9 cellular contexts compared by ENCODE assay signal in genomic region chr4:1767770-1768366, GRCh38. TPM values are rescaled to one million over a fixed set of nuclear protein-coding genes. Genes with fewer than 3 reads are reported as not detected.
A peak's percentile ranks its signal among the peaks of the same experiment; 100 is the strongest.
DNase-seq lines count a peak whose midpoint lies in the region; ATAC-seq, FAIRE-seq and TF ChIP-seq lines count a peak whose summit lies in the region.
"Had no signal": no experiment of that assay in that cellular context is flagged by ENCODE, and none has a peak within 500 bp of the region (broad histone marks: within the 10 kb centered on the region; RNA-seq: fewer than 3 reads in every experiment).

No MANE protein-coding gene starts in this region.

- no peaks in the 10 kb centered on the region for H3K36me3 Mint-ChIP-seq in activated CD4-positive, alpha-beta T cell treated with anti-CD3 and anti-CD28 coated beads, Interleukin-2, amount 10 ng/mL, durations not matched to agents 24 days and 14 days (ENCODE audit: low read depth)

- H3K9me3 ChIP-seq in body of pancreas = no peaks in the 10 kb centered on the region
- H3K9me3 ChIP-seq in HepG2 (ENCODE audit: low read length) = no peaks in the 10 kb centered on the region
- H3K9me3 ChIP-seq: thoracic aorta had no signal

- no peaks in the 10 kb centered on the region for H3K79me2 ChIP-seq in HepG2 (ENCODE audit: insufficient read depth, low read length)

- H3K27me3 Mint-ChIP-seq in activated CD4-positive, alpha-beta T cell treated with anti-CD3 and anti-CD28 coated beads, Interleukin-2, amount 10 ng/mL, durations not matched to agents 24 days and 14 days = peaks cover 22% of the 10 kb centered on the region

- peak overlapping the region; percentile 94 for H3K4me2 ChIP-seq in HepG2 (ENCODE audit: low read depth, low read length)

- H3K27ac ChIP-seq in body of pancreas = peak overlapping the region; percentile 81 to 93 (median 90)
- H3K27ac ChIP-seq in HepG2 (ENCODE audit: extremely low read length, insufficient read depth, low read length) = peak overlapping the region; percentile 83
- H3K27ac ChIP-seq: thoracic aorta had no signal

- FAIRE-seq in HepG2 (lab: Jason Lieb, UNC) = no peak

- H3K4me3 ChIP-seq in body of pancreas (no peak overlapping the region), HepG2 (replicated peaks in 1 of 3; ENCODE audit: insufficient read depth in 1 of 3, low read depth in 2 of 3, low read length in 3 of 3) (peak overlapping the region; percentile 51 to 67 (median 59))

- H3K27ac Mint-ChIP-seq in activated CD4-positive, alpha-beta T cell treated with anti-CD3 and anti-CD28 coated beads, Interleukin-2, amount 10 ng/mL, durations not matched to agents 24 days and 14 days = no peak overlapping the region

- CTCF ChIA-PET in HepG2 (lab: Yijun Ruan, JAX; ENCODE audit: low intra/inter-chr PET ratio, low total read pairs) = interaction anchor here (1.3 to 1.8 kb wide), 2 partner anchors 21 to 42 kb away, joined by 5 read pairs; no protein-coding TSS in a partner anchor

- H2AFZ ChIP-seq in HepG2 (ENCODE audit: low read length) = no peak overlapping the region

- ATAC-seq in body of pancreas = peak; percentile 34
- ATAC-seq in HepG2 = peak; percentile 20
- ATAC-seq in HG03045 (IDR thresholded peaks at IDR 0.05; ENCODE audit: unreplicated experiment) = no peak
- ATAC-seq in GM19463 (IDR thresholded peaks at IDR 0.05; ENCODE audit: unreplicated experiment) = no peak

- H3K27me3 ChIP-seq in body of pancreas (no peaks in the 10 kb centered on the region), HepG2 (ENCODE audit: control insufficient read depth in 1 of 2, insufficient read depth in 2 of 2, low read length in 2 of 2) (no peaks in the 10 kb centered on the region)

- 19 to 51% methylated on average over 10 to 23 of the region's 32 CpGs for WGBS in body of pancreas, 2 donors
- WGBS in HepG2 (ENCODE audit: low lambda C conversion rate) = 0% methylated on average over 7 of the region's 32 CpGs

- TF ChIP-seq POLR2A in body of pancreas (IDR thresholded peaks at IDR 0.05) = no peak
- TF ChIP-seq POLR2A in HepG2 (IDR thresholded peaks at IDR 0.05; ENCODE audit: insufficient read depth in 1 of 2, low read depth in 2 of 2, low read length in 2 of 2) = no peak

- H3K4me3 Mint-ChIP-seq in activated CD4-positive, alpha-beta T cell treated with anti-CD3 and anti-CD28 coated beads, Interleukin-2, amount 10 ng/mL, durations not matched to agents 24 days and 14 days = peak overlapping the region; percentile 79

- H3K9me3 Mint-ChIP-seq in activated CD4-positive, alpha-beta T cell treated with anti-CD3 and anti-CD28 coated beads, Interleukin-2, amount 10 ng/mL, durations not matched to agents 24 days and 14 days = no peaks in the 10 kb centered on the region

- TF ChIP-seq EP300 in HepG2 (IDR thresholded peaks at IDR 0.05; ENCODE audit: low read depth in 2 of 2, low read length in 2 of 2) (no peak), HepG2 (CRISPR knock-in tag; IDR thresholded peaks at IDR 0.05; ENCODE audit: borderline replicate concordance) (peak; percentile 29; the same call in 1 of the 2 replicates)

- in situ Hi-C loops in HepG2 (cut with HindIII; ENCODE audit: extremely low pct_ligation_motif_present, low pct_unique_long_range_greater_than_20kb) = no loop called here

- no peak; the same call in 1 of the 2 replicates for TF ChIP-seq RAD21 in HepG2 (CRISPR knock-in tag; IDR thresholded peaks at IDR 0.05)

- H3K4me1 Mint-ChIP-seq in activated CD4-positive, alpha-beta T cell treated with anti-CD3 and anti-CD28 coated beads, Interleukin-2, amount 10 ng/mL, durations not matched to agents 24 days and 14 days = peaks cover 4% of the 10 kb centered on the region

- POLR2A ChIA-PET in HepG2 (lab: Yijun Ruan, JAX) = interaction anchor here (0.6 to 34.3 kb wide), 10 partner anchors 8 to 103 kb away, joined by 3 to 1258 read pairs (median 10); partner anchors contain the start of genes FGFR3 and NSD2

- intact Hi-C loops in activated CD4-positive, alpha-beta T cell treated with anti-CD3 and anti-CD28 coated beads, Interleukin-2, amount 10 ng/mL, durations not matched to agents 24 days and 14 days (cut with micrococcal nuclease) = no loop called here
- intact Hi-C loops in body of pancreas (cut with DNase I) (no loop called here), HepG2 (cut with micrococcal nuclease; ENCODE audit: unreplicated experiment) (loop anchor here (2.0 kb wide), 2 partner anchors 15 to 21 kb away; no protein-coding TSS in a partner anchor)

- DNase-seq in activated CD4-positive, alpha-beta T cell treated with anti-CD3 and anti-CD28 coated beads, Interleukin-2, amount 10 ng/mL, durations not matched to agents 24 days and 14 days = peak; percentile 83
- DNase-seq in activated CD4-positive, alpha-beta T cell treated with anti-CD3 and anti-CD28 coated beads for 1 hour = no peak
- DNase-seq in NAMALWA (ENCODE audit: low spot score) = peak; percentile 52
- peak; percentile 60 to 65 (median 64) for DNase-seq in body of pancreas
- peak; percentile 76 for DNase-seq in HepG2 (ENCODE audit: low spot score)
- DNase-seq in superior temporal gyrus (ENCODE audit: extremely low spot score) = no peak

- H3K36me3 ChIP-seq in body of pancreas (replicated peaks in 1 of 2; ENCODE audit: insufficient read depth in 1 of 2, low read depth in 2 of 2) = no peaks in the 10 kb centered on the region
- no peaks in the 10 kb centered on the region for H3K36me3 ChIP-seq in HepG2 (replicated peaks in 1 of 2; ENCODE audit: control insufficient read depth in 1 of 2, insufficient read depth in 2 of 2, low read length in 2 of 2)
- H3K36me3 ChIP-seq: thoracic aorta had no signal

- no peaks in the 10 kb centered on the region for H4K20me1 ChIP-seq in HepG2 (ENCODE audit: insufficient read depth, low read length)

- peak in 5 of 7 experiments; percentile 13 to 32 (median 26) for TF ChIP-seq CTCF in body of pancreas (IDR thresholded peaks at IDR 0.05)
- TF ChIP-seq CTCF in HepG2 (CRISPR knock-in tag; IDR thresholded peaks at IDR 0.05) = peak; percentile 71

- peak overlapping the region; percentile 72 for H3K9ac ChIP-seq in HepG2 (ENCODE audit: insufficient read depth, low read depth, low read length)

- no TSS peak for BruUV-seq in HepG2 (replicated peaks; lab: Mats Ljungman, UMichigan)

- H3K4me1 ChIP-seq in body of pancreas (peaks cover 82% of the 10 kb centered on the region), HepG2 (ENCODE audit: insufficient read depth, low read length) (peaks cover 83% of the 10 kb centered on the region)

RNA-seq across cellular contexts. Expression of gene FGFR3, which starts 25.2 kb away (rescaled TPM):
- total RNA-seq in activated CD4-positive, alpha-beta T cell treated with anti-CD3 and anti-CD28 coated beads, Interleukin-2, amount 10 ng/mL, durations not matched to agents 24 days and 14 days = 0.30 and 0.38 TPM in 2 replicates
- total RNA-seq in body of pancreas (100 to 1,000 TPM; 114 to 196 TPM), HepG2 (2016; rRNA removed; fragmentation: Illumina TruSeq; extraction: Trizol) (40.2 and 103 TPM in 2 replicates)
- 18.3 and 22.4 TPM in 2 replicates for total RNA-seq in HepG2 (2016; cell fraction: cytosol; rRNA removed; fragmentation: Illumina TruSeq; extraction: Trizol; ENCODE audit: low read depth)
- total RNA-seq in HepG2 (2016; cell fraction: insoluble cytoplasmic fraction; rRNA removed; fragmentation: Illumina TruSeq; extraction: Trizol) = 38.7 and 106 TPM in 2 replicates
- 39.4 and 45.4 TPM in 2 replicates for total RNA-seq in HepG2 (2016; cell fraction: membrane; rRNA removed; fragmentation: Illumina TruSeq; extraction: Trizol)
- total RNA-seq in HepG2 (2016; cell fraction: nucleus; rRNA removed; fragmentation: Illumina TruSeq; extraction: Trizol) = 114 and 144 TPM in 2 replicates
- 109 and 159 TPM in 2 replicates for polyA plus RNA-seq in HepG2 (2011; rRNA removed)
- 87.8 and 132 TPM in 2 replicates for polyA plus RNA-seq in HepG2 (2011; cell fraction: cytosol; rRNA removed)
- 914 and 1,354 TPM in 2 replicates for polyA plus RNA-seq in HepG2 (2011; cell fraction: nucleus; rRNA removed)
- polyA plus RNA-seq in HepG2 (2012) = 127 and 140 TPM in 2 replicates
- polyA plus RNA-seq in HepG2 (2016; cell fraction: cytosol; fragmentation: Illumina TruSeq; extraction: Trizol; ENCODE audit: low read depth) = 6.7 and 7.6 TPM in 2 replicates
- 36.5 and 42.1 TPM in 2 replicates for polyA plus RNA-seq in HepG2 (2016; cell fraction: insoluble cytoplasmic fraction; fragmentation: Illumina TruSeq; extraction: Trizol; ENCODE audit: low read depth)
- polyA plus RNA-seq in HepG2 (2016; cell fraction: membrane; fragmentation: Illumina TruSeq; extraction: Trizol; ENCODE audit: low read depth) = 24.3 and 24.6 TPM in 2 replicates
- 393 and 407 TPM in 2 replicates for polyA plus RNA-seq in HepG2 (2016; cell fraction: nucleus; fragmentation: Illumina TruSeq; extraction: Trizol; ENCODE audit: insufficient read depth, low read depth)
- 7.3 and 222 TPM in 2 replicates for polyA minus RNA-seq in HepG2 (2011; rRNA and poly(A)+ RNA removed; ENCODE audit: low replicate concordance)
- 97.8 and 100 TPM in 2 replicates for polyA minus RNA-seq in HepG2 (2011; cell fraction: cytosol; rRNA and poly(A)+ RNA removed)
- polyA minus RNA-seq in HepG2 (2011; cell fraction: nucleus; rRNA and poly(A)+ RNA removed) = 130 and 153 TPM in 2 replicates

RNA-seq across cellular contexts. Expression of gene TACC3, which starts 46.5 kb away (rescaled TPM):
- total RNA-seq in activated CD4-positive, alpha-beta T cell treated with anti-CD3 and anti-CD28 coated beads, Interleukin-2, amount 10 ng/mL, durations not matched to agents 24 days and 14 days = 134 and 142 TPM in 2 replicates
- total RNA-seq in body of pancreas (1 to 10 TPM; 5.7 to 8.9 TPM), HepG2 (2016; rRNA removed; fragmentation: Illumina TruSeq; extraction: Trizol) (21.2 and 35.4 TPM in 2 replicates)
- 9.8 and 10.0 TPM in 2 replicates for total RNA-seq in HepG2 (2016; cell fraction: cytosol; rRNA removed; fragmentation: Illumina TruSeq; extraction: Trizol; ENCODE audit: low read depth)
- total RNA-seq in HepG2 (2016; cell fraction: insoluble cytoplasmic fraction; rRNA removed; fragmentation: Illumina TruSeq; extraction: Trizol) = 23.8 and 32.4 TPM in 2 replicates
- 15.9 and 17.1 TPM in 2 replicates for total RNA-seq in HepG2 (2016; cell fraction: membrane; rRNA removed; fragmentation: Illumina TruSeq; extraction: Trizol)
- 24.3 and 29.3 TPM in 2 replicates for total RNA-seq in HepG2 (2016; cell fraction: nucleus; rRNA removed; fragmentation: Illumina TruSeq; extraction: Trizol)
- 15.7 and 20.3 TPM in 2 replicates for polyA plus RNA-seq in HepG2 (2011; rRNA removed)
- 8.7 and 16.8 TPM in 2 replicates for polyA plus RNA-seq in HepG2 (2011; cell fraction: cytosol; rRNA removed)
- 68.2 and 101 TPM in 2 replicates for polyA plus RNA-seq in HepG2 (2011; cell fraction: nucleus; rRNA removed)
- polyA plus RNA-seq in HepG2 (2012) = 16.3 and 27.3 TPM in 2 replicates
- polyA plus RNA-seq in HepG2 (2016; cell fraction: cytosol; fragmentation: Illumina TruSeq; extraction: Trizol; ENCODE audit: low read depth) = 5.5 and 6.4 TPM in 2 replicates
- 59.5 and 79.8 TPM in 2 replicates for polyA plus RNA-seq in HepG2 (2016; cell fraction: insoluble cytoplasmic fraction; fragmentation: Illumina TruSeq; extraction: Trizol; ENCODE audit: low read depth)
- 10.8 and 13.8 TPM in 2 replicates for polyA plus RNA-seq in HepG2 (2016; cell fraction: membrane; fragmentation: Illumina TruSeq; extraction: Trizol; ENCODE audit: low read depth)
- polyA plus RNA-seq in HepG2 (2016; cell fraction: nucleus; fragmentation: Illumina TruSeq; extraction: Trizol; ENCODE audit: insufficient read depth, low read depth) = 133 and 138 TPM in 2 replicates
- polyA minus RNA-seq in HepG2 (2011; rRNA and poly(A)+ RNA removed; ENCODE audit: low replicate concordance) = 12.7 and 22.2 TPM in 2 replicates
- 7.4 and 8.9 TPM in 2 replicates for polyA minus RNA-seq in HepG2 (2011; cell fraction: cytosol; rRNA and poly(A)+ RNA removed)
- polyA minus RNA-seq in HepG2 (2011; cell fraction: nucleus; rRNA and poly(A)+ RNA removed) = 10.9 and 13.8 TPM in 2 replicates

RNA-seq across cellular contexts. Expression of gene TMEM129, which starts 46.7 kb away (rescaled TPM):
- total RNA-seq in activated CD4-positive, alpha-beta T cell treated with anti-CD3 and anti-CD28 coated beads, Interleukin-2, amount 10 ng/mL, durations not matched to agents 24 days and 14 days = 26.6 and 27.8 TPM in 2 replicates
- total RNA-seq in body of pancreas (10 to 100 TPM; 26.7 to 53.1 TPM), HepG2 (2016; rRNA removed; fragmentation: Illumina TruSeq; extraction: Trizol) (15.5 and 25.8 TPM in 2 replicates)
- total RNA-seq in HepG2 (2016; cell fraction: cytosol; rRNA removed; fragmentation: Illumina TruSeq; extraction: Trizol; ENCODE audit: low read depth) = 9.2 and 12.7 TPM in 2 replicates
- 14.4 and 26.2 TPM in 2 replicates for total RNA-seq in HepG2 (2016; cell fraction: insoluble cytoplasmic fraction; rRNA removed; fragmentation: Illumina TruSeq; extraction: Trizol)
- 28.5 and 34.5 TPM in 2 replicates for total RNA-seq in HepG2 (2016; cell fraction: membrane; rRNA removed; fragmentation: Illumina TruSeq; extraction: Trizol)
- total RNA-seq in HepG2 (2016; cell fraction: nucleus; rRNA removed; fragmentation: Illumina TruSeq; extraction: Trizol) = 20.4 and 23.0 TPM in 2 replicates
- polyA plus RNA-seq in HepG2 (2011; rRNA removed) = 19.0 and 36.1 TPM in 2 replicates
- polyA plus RNA-seq in HepG2 (2011; cell fraction: cytosol; rRNA removed) = 18.9 and 32.3 TPM in 2 replicates
- polyA plus RNA-seq in HepG2 (2011; cell fraction: nucleus; rRNA removed) = 79.1 and 84.6 TPM in 2 replicates
- 16.1 and 20.7 TPM in 2 replicates for polyA plus RNA-seq in HepG2 (2012)
- polyA plus RNA-seq in HepG2 (2016; cell fraction: cytosol; fragmentation: Illumina TruSeq; extraction: Trizol; ENCODE audit: low read depth) = 9.4 and 10.4 TPM in 2 replicates
- 14.1 and 16.2 TPM in 2 replicates for polyA plus RNA-seq in HepG2 (2016; cell fraction: insoluble cytoplasmic fraction; fragmentation: Illumina TruSeq; extraction: Trizol; ENCODE audit: low read depth)
- polyA plus RNA-seq in HepG2 (2016; cell fraction: membrane; fragmentation: Illumina TruSeq; extraction: Trizol; ENCODE audit: low read depth) = 21.6 and 23.3 TPM in 2 replicates
- polyA plus RNA-seq in HepG2 (2016; cell fraction: nucleus; fragmentation: Illumina TruSeq; extraction: Trizol; ENCODE audit: insufficient read depth, low read depth) = 36.1 and 41.5 TPM in 2 replicates
- 7.1 and 61.3 TPM in 2 replicates for polyA minus RNA-seq in HepG2 (2011; rRNA and poly(A)+ RNA removed; ENCODE audit: low replicate concordance)
- 18.8 and 21.5 TPM in 2 replicates for polyA minus RNA-seq in HepG2 (2011; cell fraction: cytosol; rRNA and poly(A)+ RNA removed)
- polyA minus RNA-seq in HepG2 (2011; cell fraction: nucleus; rRNA and poly(A)+ RNA removed) = 6.4 and 8.5 TPM in 2 replicates

RNA-seq across cellular contexts. Expression of gene SLBP, which starts 55.7 kb away (rescaled TPM):
- 150 and 156 TPM in 2 replicates for total RNA-seq in activated CD4-positive, alpha-beta T cell treated with anti-CD3 and anti-CD28 coated beads, Interleukin-2, amount 10 ng/mL, durations not matched to agents 24 days and 14 days
- total RNA-seq in body of pancreas (10 to 100 TPM; 23.7 to 26.2 TPM), HepG2 (2016; rRNA removed; fragmentation: Illumina TruSeq; extraction: Trizol) (104 and 131 TPM in 2 replicates)
- total RNA-seq in HepG2 (2016; cell fraction: cytosol; rRNA removed; fragmentation: Illumina TruSeq; extraction: Trizol; ENCODE audit: low read depth) = 19.5 and 20.5 TPM in 2 replicates
- total RNA-seq in HepG2 (2016; cell fraction: insoluble cytoplasmic fraction; rRNA removed; fragmentation: Illumina TruSeq; extraction: Trizol) = 103 and 128 TPM in 2 replicates
- total RNA-seq in HepG2 (2016; cell fraction: membrane; rRNA removed; fragmentation: Illumina TruSeq; extraction: Trizol) = 43.3 and 44.2 TPM in 2 replicates
- 39.3 and 41.5 TPM in 2 replicates for total RNA-seq in HepG2 (2016; cell fraction: nucleus; rRNA removed; fragmentation: Illumina TruSeq; extraction: Trizol)
- polyA plus RNA-seq in HepG2 (2011; rRNA removed) = 29.8 and 43.9 TPM in 2 replicates
- 22.0 and 30.6 TPM in 2 replicates for polyA plus RNA-seq in HepG2 (2011; cell fraction: cytosol; rRNA removed)
- polyA plus RNA-seq in HepG2 (2011; cell fraction: nucleus; rRNA removed) = 12.8 and 13.8 TPM in 2 replicates
- polyA plus RNA-seq in HepG2 (2012) = 30.0 and 43.7 TPM in 2 replicates
- polyA plus RNA-seq in HepG2 (2016; cell fraction: cytosol; fragmentation: Illumina TruSeq; extraction: Trizol; ENCODE audit: low read depth) = 10.3 and 11.7 TPM in 2 replicates
- 140 and 142 TPM in 2 replicates for polyA plus RNA-seq in HepG2 (2016; cell fraction: insoluble cytoplasmic fraction; fragmentation: Illumina TruSeq; extraction: Trizol; ENCODE audit: low read depth)
- 24.5 and 24.6 TPM in 2 replicates for polyA plus RNA-seq in HepG2 (2016; cell fraction: membrane; fragmentation: Illumina TruSeq; extraction: Trizol; ENCODE audit: low read depth)
- polyA plus RNA-seq in HepG2 (2016; cell fraction: nucleus; fragmentation: Illumina TruSeq; extraction: Trizol; ENCODE audit: insufficient read depth, low read depth) = 69.4 and 73.3 TPM in 2 replicates
- polyA minus RNA-seq in HepG2 (2011; rRNA and poly(A)+ RNA removed; ENCODE audit: low replicate concordance) = 12.5 and 24.7 TPM in 2 replicates
- 19.7 and 22.7 TPM in 2 replicates for polyA minus RNA-seq in HepG2 (2011; cell fraction: cytosol; rRNA and poly(A)+ RNA removed)
- 10.8 and 13.7 TPM in 2 replicates for polyA minus RNA-seq in HepG2 (2011; cell fraction: nucleus; rRNA and poly(A)+ RNA removed)

Comparison
In these comparisons a context has a peak if more than half of its experiments do, and no peak if none do; other contexts are left out.
1. DNase-seq: peak in activated CD4-positive, alpha-beta T cell treated with anti-CD3 and anti-CD28 coated beads, Interleukin-2, amount 10 ng/mL, durations not matched to agents 24 days and 14 days (single experiment), NAMALWA (single experiment), body of pancreas (4 of 4) and HepG2 (single experiment); none in activated CD4-positive, alpha-beta T cell treated with anti-CD3 and anti-CD28 coated beads for 1 hour (single experiment) and superior temporal gyrus (single experiment).
2. ATAC-seq: peak in body of pancreas (single experiment) and HepG2 (single experiment); none in HG03045 (single experiment) and GM19463 (single experiment).
3. H3K4me3 ChIP-seq: peak in HepG2 (3 of 3); none in body of pancreas (0 of 2).
4. RNA of gene FGFR3, which starts 25.2 kb away (total RNA-seq): 114 to 196 TPM in body of pancreas and 18.3 to 144 TPM in HepG2; 0.30 to 0.38 TPM in activated CD4-positive, alpha-beta T cell treated with anti-CD3 and anti-CD28 coated beads, Interleukin-2, amount 10 ng/mL, durations not matched to agents 24 days and 14 days; every median in the first group is over 10 times any median in the second.